ENCODE assay signal across 1 cellular context in genomic region chr19:41904118-41904870, GRCh38.
TF ChIP-seq lines count a peak whose summit lies in the region.

No MANE protein-coding gene starts in this region.

TF ChIP-seq in HepG2, 621 proteins besides CTCF, POLR2A, EP300 and RAD21 (continued from another document and continues in another):
- peak; percentile 62; the same call in 1 of the 2 replicates for TF ChIP-seq SOX13 (IDR thresholded peaks at IDR 0.05)
- peak in 1 of 2 experiments; percentile 85; a peak in 2 of 4 replicates for TF ChIP-seq SOX13 (CRISPR knock-in tag; conservative IDR thresholded peaks at IDR 0.05 in 1 of 2, IDR thresholded peaks at IDR 0.05 in 1 of 2)
- no peak for TF ChIP-seq MLLT10 (CRISPR knock-in tag; IDR thresholded peaks at IDR 0.05)
- no peak for TF ChIP-seq CREB1 (IDR thresholded peaks at IDR 0.05)
- no peak for TF ChIP-seq CREB1 (CRISPR knock-in tag; IDR thresholded peaks at IDR 0.05)
- TF ChIP-seq, protein P1, sequence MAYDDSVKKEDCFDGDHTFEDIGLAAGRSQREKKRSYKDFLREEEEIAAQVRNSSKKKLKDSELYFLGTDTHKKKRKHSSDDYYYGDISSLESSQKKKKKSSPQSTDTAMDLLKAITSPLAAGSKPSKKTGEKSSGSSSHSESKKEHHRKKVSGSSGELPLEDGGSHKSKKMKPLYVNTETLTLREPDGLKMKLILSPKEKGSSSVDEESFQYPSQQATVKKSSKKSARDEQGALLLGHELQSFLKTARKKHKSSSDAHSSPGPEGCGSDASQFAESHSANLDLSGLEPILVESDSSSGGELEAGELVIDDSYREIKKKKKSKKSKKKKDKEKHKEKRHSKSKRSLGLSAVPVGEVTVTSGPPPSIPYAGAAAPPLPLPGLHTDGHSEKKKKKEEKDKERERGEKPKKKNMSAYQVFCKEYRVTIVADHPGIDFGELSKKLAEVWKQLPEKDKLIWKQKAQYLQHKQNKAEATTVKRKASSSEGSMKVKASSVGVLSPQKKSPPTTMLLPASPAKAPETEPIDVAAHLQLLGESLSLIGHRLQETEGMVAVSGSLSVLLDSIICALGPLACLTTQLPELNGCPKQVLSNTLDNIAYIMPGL (CRISPR knock-in tag; IDR thresholded peaks at IDR 0.05; ENCODE audit: borderline replicate concordance in 1 of 2, low read depth in 1 of 2) = no peak
- TF ChIP-seq NFATC3 (CRISPR knock-in tag; IDR thresholded peaks at IDR 0.05) = no peak
- no peak for TF ChIP-seq ZNF3 (CRISPR knock-in tag; IDR thresholded peaks at IDR 0.05)
- no peak for TF ChIP-seq ZNF773 (CRISPR knock-in tag; IDR thresholded peaks at IDR 0.05; ENCODE audit: borderline replicate concordance)
- no peak for TF ChIP-seq ZSCAN29 (CRISPR knock-in tag; conservative IDR thresholded peaks at IDR 0.05)
- TF ChIP-seq, protein P2, sequence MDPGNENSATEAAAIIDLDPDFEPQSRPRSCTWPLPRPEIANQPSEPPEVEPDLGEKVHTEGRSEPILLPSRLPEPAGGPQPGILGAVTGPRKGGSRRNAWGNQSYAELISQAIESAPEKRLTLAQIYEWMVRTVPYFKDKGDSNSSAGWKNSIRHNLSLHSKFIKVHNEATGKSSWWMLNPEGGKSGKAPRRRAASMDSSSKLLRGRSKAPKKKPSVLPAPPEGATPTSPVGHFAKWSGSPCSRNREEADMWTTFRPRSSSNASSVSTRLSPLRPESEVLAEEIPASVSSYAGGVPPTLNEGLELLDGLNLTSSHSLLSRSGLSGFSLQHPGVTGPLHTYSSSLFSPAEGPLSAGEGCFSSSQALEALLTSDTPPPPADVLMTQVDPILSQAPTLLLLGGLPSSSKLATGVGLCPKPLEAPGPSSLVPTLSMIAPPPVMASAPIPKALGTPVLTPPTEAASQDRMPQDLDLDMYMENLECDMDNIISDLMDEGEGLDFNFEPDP (CRISPR knock-in tag; conservative IDR thresholded peaks at IDR 0.05) = no peak
- no peak for TF ChIP-seq MAZ (IDR thresholded peaks at IDR 0.05; ENCODE audit: borderline replicate concordance, low read depth, low read length)
- peak; percentile 72; the same call in 1 of the 2 replicates for TF ChIP-seq MAZ (CRISPR knock-in tag; IDR thresholded peaks at IDR 0.05; ENCODE audit: low read depth)
- TF ChIP-seq THRA (CRISPR knock-in tag; IDR thresholded peaks at IDR 0.05; ENCODE audit: borderline replicate concordance) = peak; percentile 63; the same call in 1 of the 2 replicates
- TF ChIP-seq ZNF24 (IDR thresholded peaks at IDR 0.05) = no peak
- TF ChIP-seq GATAD2A (CRISPR knock-in tag; IDR thresholded peaks at IDR 0.05) = peak; percentile 91
- peak; percentile 80 for TF ChIP-seq HNF4A (CRISPR knock-in tag; IDR thresholded peaks at IDR 0.05)
- TF ChIP-seq CEBPB (IDR thresholded peaks at IDR 0.05; ENCODE audit: borderline replicate concordance, low read depth, low read length) = peak; percentile 14; the same call in 1 of the 2 replicates
- peak; percentile 55; the same call in 1 of the 2 replicates for TF ChIP-seq NCOR1 (IDR thresholded peaks at IDR 0.05; ENCODE audit: borderline replicate concordance, low read length)
- peak; percentile 42; the same call in 1 of the 2 replicates for TF ChIP-seq AHDC1 (CRISPR knock-in tag; IDR thresholded peaks at IDR 0.05; ENCODE audit: borderline replicate concordance)
- TF ChIP-seq HHEX (CRISPR knock-in tag; IDR thresholded peaks at IDR 0.05) = peak; percentile 64; the same call in 1 of the 2 replicates
- no peak for TF ChIP-seq GTF3A (CRISPR knock-in tag; conservative IDR thresholded peaks at IDR 0.05)
- no peak for TF ChIP-seq MXD1 (CRISPR knock-in tag; IDR thresholded peaks at IDR 0.05)
- no peak for TF ChIP-seq ZNF414 (CRISPR knock-in tag; IDR thresholded peaks at IDR 0.05)
- TF ChIP-seq FOXP4 (CRISPR knock-in tag; IDR thresholded peaks at IDR 0.05) = peak; percentile 95
- no peak for TF ChIP-seq PRPF4 (IDR thresholded peaks at IDR 0.05; ENCODE audit: low read depth, low read length, poor library complexity, severe bottlenecking)
- TF ChIP-seq AGO2 (optimal IDR thresholded peaks at IDR 0.05; ENCODE audit: low read depth, low read length) = no peak
- TF ChIP-seq RBAK (CRISPR knock-in tag; IDR thresholded peaks at IDR 0.05) = no peak
- TF ChIP-seq ZFAT (CRISPR knock-in tag; conservative IDR thresholded peaks at IDR 0.05) = no peak
- no peak for TF ChIP-seq CHD2 (IDR thresholded peaks at IDR 0.05; ENCODE audit: low read depth, low read length)
- TF ChIP-seq, protein P3, sequence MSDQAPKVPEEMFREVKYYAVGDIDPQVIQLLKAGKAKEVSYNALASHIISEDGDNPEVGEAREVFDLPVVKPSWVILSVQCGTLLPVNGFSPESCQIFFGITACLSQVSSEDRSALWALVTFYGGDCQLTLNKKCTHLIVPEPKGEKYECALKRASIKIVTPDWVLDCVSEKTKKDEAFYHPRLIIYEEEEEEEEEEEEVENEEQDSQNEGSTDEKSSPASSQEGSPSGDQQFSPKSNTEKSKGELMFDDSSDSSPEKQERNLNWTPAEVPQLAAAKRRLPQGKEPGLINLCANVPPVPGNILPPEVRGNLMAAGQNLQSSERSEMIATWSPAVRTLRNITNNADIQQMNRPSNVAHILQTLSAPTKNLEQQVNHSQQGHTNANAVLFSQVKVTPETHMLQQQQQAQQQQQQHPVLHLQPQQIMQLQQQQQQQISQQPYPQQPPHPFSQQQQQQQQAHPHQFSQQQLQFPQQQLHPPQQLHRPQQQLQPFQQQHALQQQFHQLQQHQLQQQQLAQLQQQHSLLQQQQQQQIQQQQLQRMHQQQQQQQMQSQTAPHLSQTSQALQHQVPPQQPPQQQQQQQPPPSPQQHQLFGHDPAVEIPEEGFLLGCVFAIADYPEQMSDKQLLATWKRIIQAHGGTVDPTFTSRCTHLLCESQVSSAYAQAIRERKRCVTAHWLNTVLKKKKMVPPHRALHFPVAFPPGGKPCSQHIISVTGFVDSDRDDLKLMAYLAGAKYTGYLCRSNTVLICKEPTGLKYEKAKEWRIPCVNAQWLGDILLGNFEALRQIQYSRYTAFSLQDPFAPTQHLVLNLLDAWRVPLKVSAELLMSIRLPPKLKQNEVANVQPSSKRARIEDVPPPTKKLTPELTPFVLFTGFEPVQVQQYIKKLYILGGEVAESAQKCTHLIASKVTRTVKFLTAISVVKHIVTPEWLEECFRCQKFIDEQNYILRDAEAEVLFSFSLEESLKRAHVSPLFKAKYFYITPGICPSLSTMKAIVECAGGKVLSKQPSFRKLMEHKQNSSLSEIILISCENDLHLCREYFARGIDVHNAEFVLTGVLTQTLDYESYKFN (CRISPR knock-in tag; conservative IDR thresholded peaks at IDR 0.05) = peak; percentile 92
- 0 out of 2 replicates have a peak, but pooled peaks have one; percentile 58 for TF ChIP-seq KDM3A (CRISPR knock-in tag; IDR thresholded peaks at IDR 0.05; ENCODE audit: low read depth)
- TF ChIP-seq TBX2 (CRISPR knock-in tag; IDR thresholded peaks at IDR 0.05; ENCODE audit: borderline replicate concordance) = peak; percentile 91
- TF ChIP-seq DR1 (CRISPR knock-in tag; IDR thresholded peaks at IDR 0.05) = no peak
- TF ChIP-seq BORCS8-MEF2B (CRISPR knock-in tag; IDR thresholded peaks at IDR 0.05) = no peak
- TF ChIP-seq ATF7 (IDR thresholded peaks at IDR 0.05) = no peak
- no peak for TF ChIP-seq ATF7 (CRISPR knock-in tag; IDR thresholded peaks at IDR 0.05)
- TF ChIP-seq PITX1 (CRISPR knock-in tag; IDR thresholded peaks at IDR 0.05) = peak; percentile 79
- TF ChIP-seq NCOA2 (CRISPR knock-in tag; IDR thresholded peaks at IDR 0.05) = peak; percentile 81
- no peak for TF ChIP-seq EZH2 (conservative IDR thresholded peaks at IDR 0.05; ENCODE audit: low read depth, low read length)
- TF ChIP-seq ZFYVE20 (CRISPR knock-in tag; IDR thresholded peaks at IDR 0.05; ENCODE audit: borderline replicate concordance, low read depth) = no peak
- no peak for TF ChIP-seq SETDB1 (CRISPR knock-in tag; IDR thresholded peaks at IDR 0.05; ENCODE audit: borderline replicate concordance)
- TF ChIP-seq TMF1 (CRISPR knock-in tag; IDR thresholded peaks at IDR 0.05; ENCODE audit: low read depth) = no peak
- no peak for TF ChIP-seq REL (CRISPR knock-in tag; conservative IDR thresholded peaks at IDR 0.05)
- TF ChIP-seq KMT2B (CRISPR knock-in tag; IDR thresholded peaks at IDR 0.05) = no peak
- TF ChIP-seq TFE3 (CRISPR knock-in tag; IDR thresholded peaks at IDR 0.05) = 0 out of 2 replicates have a peak, but pooled peaks have one; percentile 53
- no peak for TF ChIP-seq NFKBIZ (CRISPR knock-in tag; IDR thresholded peaks at IDR 0.05)
- TF ChIP-seq SMAD1 (CRISPR knock-in tag; IDR thresholded peaks at IDR 0.05; ENCODE audit: borderline replicate concordance, low read depth) = no peak
- no peak for TF ChIP-seq ZNF567 (CRISPR knock-in tag; IDR thresholded peaks at IDR 0.05; ENCODE audit: borderline replicate concordance)
